ENCODE assay signal across 8 cellular contexts in genomic region chr16:3188925-3189825, GRCh38. TPM values are rescaled to one million over a fixed set of nuclear protein-coding genes. Genes with fewer than 3 reads are reported as not detected.
DNase-seq lines count a peak whose midpoint lies in the region; ATAC-seq and TF ChIP-seq lines count a peak whose summit lies in the region.

No MANE protein-coding gene starts in this region.

- CTCF ChIA-PET in activated B cell treated with CpG ODN at 0.5 μM for 24 hours (lab: Charles Lee), result interaction anchor here (0.9 to 1.1 kb wide), 2 partner anchors 93 to 161 kb away, joined by 3 read pairs; no protein-coding TSS in a partner anchor

- DNase-seq in DMS114 treated with DMSO at 0.1 percent for 48 hours (lab: John Stamatoyannopoulos, UW; ENCODE audit: unreplicated experiment), result peak; percentile 59
- DNase-seq in HPDE6-E6E7 (ENCODE audit: extremely low spot score), result peak; percentile 60
- DNase-seq in activated B cell treated with CpG ODN at 0.5 μM for 24 hours, result no peak
- peak; percentile 74 to 78 for DNase-seq in erythroblast (lab: John Stamatoyannopoulos, UW)
- peak; percentile 14 for DNase-seq in putamen (ENCODE audit: low spot score)
- no peak for DNase-seq in 8988T
- DNase-seq in medulla oblongata (ENCODE audit: extremely low spot score), result no peak

- peaks cover 71% of the 10 kb centered on the region for H3K27me3 Mint-ChIP-seq in activated B cell treated with CpG ODN at 0.5 μM for 24 hours

- TF ChIP-seq CTCF in activated B cell treated with CpG ODN at 0.5 μM for 24 hours (IDR thresholded peaks at IDR 0.05), result no peak

- no peaks in the 10 kb centered on the region for H3K36me3 Mint-ChIP-seq in activated B cell treated with CpG ODN at 0.5 μM for 24 hours (ENCODE audit: low read depth)

- peaks cover 25% of the 10 kb centered on the region for H3K4me1 Mint-ChIP-seq in activated B cell treated with CpG ODN at 0.5 μM for 24 hours

- ATAC-seq in activated B cell treated with CpG ODN at 0.5 μM for 24 hours (ENCODE audit: low read depth) (peak; percentile 21), GM19351 (IDR thresholded peaks at IDR 0.05; ENCODE audit: unreplicated experiment) (no peak)

- H3K27ac Mint-ChIP-seq in activated B cell treated with CpG ODN at 0.5 μM for 24 hours, result peak overlapping the region; percentile 53

- H3K4me3 Mint-ChIP-seq in activated B cell treated with CpG ODN at 0.5 μM for 24 hours, result peak overlapping the region; percentile 32

- POLR2A ChIA-PET in activated B cell treated with CpG ODN at 0.5 μM for 24 hours (lab: Charles Lee), result interaction anchor here (0.5 to 1.2 kb wide), 2 partner anchors 31 to 1167 kb away, joined by 3 to 6 read pairs; no protein-coding TSS in a partner anchor

- intact Hi-C loops in activated B cell treated with CpG ODN at 0.5 μM for 24 hours (cut with micrococcal nuclease), result loop anchor here (2.0 kb wide), 1 partner anchor 18 kb away; no protein-coding TSS in a partner anchor

- H3K9me3 Mint-ChIP-seq in activated B cell treated with CpG ODN at 0.5 μM for 24 hours, result no peaks in the 10 kb centered on the region

- TF ChIP-seq POLR2A in erythroblast (IDR thresholded peaks at IDR 0.05; ENCODE audit: low read length), result no peak

RNA-seq across cellular contexts. Expression of gene OR1F1, which starts 1.2 kb away (rescaled TPM):
- total RNA-seq in activated B cell treated with CpG ODN at 0.5 μM for 24 hours, result not detected in 2 replicates

RNA-seq across cellular contexts. Expression of gene ZNF200, which starts 45.8 kb away (rescaled TPM):
- 13.6 and 15.1 TPM in 2 replicates for total RNA-seq in activated B cell treated with CpG ODN at 0.5 μM for 24 hours

RNA-seq across cellular contexts. Expression of gene ZNF213, which starts 54.3 kb away (rescaled TPM):
- total RNA-seq in activated B cell treated with CpG ODN at 0.5 μM for 24 hours, result 5.6 and 5.7 TPM in 2 replicates

Comparison
In these comparisons a context has a peak if more than half of its experiments do, and no peak if none do; other contexts are left out.
1. DNase-seq: peak in DMS114 treated with DMSO at 0.1 percent for 48 hours (single experiment), HPDE6-E6E7 (single experiment), erythroblast (2 of 2) and putamen (single experiment); none in activated B cell treated with CpG ODN at 0.5 μM for 24 hours (single experiment), 8988T (single experiment) and medulla oblongata (single experiment).